ENCODE assay signal across 9 cellular contexts in genomic region chr4:120897981-120898719, GRCh38. TPM values are rescaled to one million over a fixed set of nuclear protein-coding genes. Genes with fewer than 3 reads are reported as not detected.
"Had no signal": no experiment of that assay in that cellular context is flagged by ENCODE, and none has a peak within 500 bp of the region (broad histone marks: within the 10 kb centered on the region; RNA-seq: fewer than 3 reads in every experiment).

No MANE protein-coding gene starts in this region.

- H3K36me3 ChIP-seq: HAP-1 had no signal

- H3K27ac Mint-ChIP-seq: HFFc6, IgD-negative memory B cell had no signal

- H3K36me3 Mint-ChIP-seq: IgD-negative memory B cell had no signal

- H3K4me1 ChIP-seq: HAP-1 had no signal

- H3K9me3 ChIP-seq: HAP-1 had no signal

- H3K27ac ChIP-seq: HL-60 had no signal

- H3K4me3 Mint-ChIP-seq: HFFc6, IgD-negative memory B cell had no signal

- H3K4me3 ChIP-seq: HAP-1, K562 had no signal

- H3K9me3 Mint-ChIP-seq: HFFc6, IgD-negative memory B cell had no signal

- H3K4me1 Mint-ChIP-seq: IgD-negative memory B cell had no signal

- ATAC-seq: HCT116, HepG2, K562 had no signal

- DNase-seq: GOT3, H7, HFFc6 had no signal

- H3K27me3 Mint-ChIP-seq: IgD-negative memory B cell had no signal

RNA-seq across cellular contexts. Expression of gene PRDM5, which starts 24.4 kb away (rescaled TPM):
- total RNA-seq: HepG2, K562 had no signal
- polyA plus RNA-seq: HepG2, IgD-negative memory B cell, K562 had no signal
